8 cellular contexts compared by ENCODE assay signal in the genomic region with DNA sequence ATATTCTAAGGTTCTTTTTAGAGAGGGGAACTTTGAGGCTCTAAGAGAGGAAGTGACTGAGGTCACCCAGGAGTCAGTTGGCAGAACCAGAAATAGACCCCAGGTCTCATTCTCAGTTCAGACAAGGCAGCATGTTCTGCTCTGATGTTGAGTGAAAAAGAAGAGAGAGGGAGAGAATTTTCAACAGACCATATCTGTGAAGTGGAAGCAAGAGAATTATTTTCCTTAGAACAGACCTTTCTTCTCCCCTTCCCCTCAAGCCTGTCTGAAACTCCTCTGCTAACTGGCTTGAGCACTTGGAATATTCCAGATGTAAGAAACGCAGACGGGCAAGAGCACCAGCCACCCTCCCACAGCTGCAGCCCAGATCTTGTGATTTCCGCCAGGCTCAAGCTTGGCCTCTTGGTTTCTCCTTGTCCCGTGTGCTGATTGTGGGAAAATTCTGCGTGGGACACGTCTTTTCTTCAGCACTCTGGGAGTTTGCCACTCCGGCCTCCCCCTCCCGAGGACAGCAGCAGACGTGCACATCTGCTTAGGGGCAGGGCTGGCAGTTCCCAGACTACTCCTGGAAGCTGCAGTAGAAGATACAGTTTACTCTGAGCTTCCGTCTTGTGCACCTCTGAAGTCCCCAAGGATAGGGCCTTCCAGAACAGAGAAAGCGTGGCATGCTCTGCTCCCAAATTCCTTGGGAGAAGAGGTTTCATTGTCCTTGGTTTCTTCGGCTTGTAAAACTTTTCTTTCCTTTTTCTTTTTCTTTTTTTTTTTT. TPM values are rescaled to one million over a fixed set of nuclear protein-coding genes. Genes with fewer than 3 reads are reported as not detected.
DNase-seq lines count a peak whose midpoint lies in the region; ATAC-seq and TF ChIP-seq lines count a peak whose summit lies in the region.

No MANE protein-coding gene starts in this region.

- H3K27ac Mint-ChIP-seq in activated T-cell treated with anti-CD3 and anti-CD28 coated beads, Interleukin-2, amount 50 U/mL, for 24 hours = peak overlapping the region; percentile 93
- H3K27ac Mint-ChIP-seq in stimulated activated effector memory CD8-positive, alpha-beta T cell treated with anti-CD3 and anti-CD28 coated beads, Interleukin-12 subunit alpha, Interleukin-12 subunit beta, amount 100 ng/mL, for 72 hours = peak overlapping the region; percentile 51

- no peaks in the 10 kb centered on the region for H3K36me3 Mint-ChIP-seq in activated T-cell treated with anti-CD3 and anti-CD28 coated beads, Interleukin-2, amount 50 U/mL, for 24 hours (ENCODE audit: low read depth)
- H3K36me3 Mint-ChIP-seq in stimulated activated effector memory CD8-positive, alpha-beta T cell treated with anti-CD3 and anti-CD28 coated beads, Interleukin-12 subunit alpha, Interleukin-12 subunit beta, amount 100 ng/mL, for 72 hours = no peaks in the 10 kb centered on the region

- H2AFZ ChIP-seq in OCI-LY7 (ENCODE audit: low read length) = peak overlapping the region; percentile 74

- peaks cover 7% of the 10 kb centered on the region; the same call in 1 of the 2 replicates for H3K9me3 ChIP-seq in OCI-LY7 (ENCODE audit: low read length)

- H3K9me2 ChIP-seq in OCI-LY7 (ENCODE audit: insufficient read depth, low read length) = no peaks in the 10 kb centered on the region

- peak overlapping the region; percentile 55 for H3K4me3 ChIP-seq in OCI-LY7 (ENCODE audit: low read depth, low read length, poor library complexity, severe bottlenecking)

- CTCF ChIA-PET in OCI-LY7 (lab: Charles Lee; ENCODE audit: unreplicated experiment) = interaction anchor here (1.1 to 1.6 kb wide), 2 partner anchors 9 to 13 kb away, joined by 3 to 9 read pairs; no protein-coding TSS in a partner anchor

- H3K79me2 ChIP-seq in OCI-LY7 (ENCODE audit: insufficient read depth, low read depth, low read length) = no peaks in the 10 kb centered on the region

- TSS peak; percentile 96 for BruUV-seq in OCI-LY7 (replicated peaks; lab: Mats Ljungman, UMichigan)

- peak; percentile 89 for ATAC-seq in HG02884 (IDR thresholded peaks at IDR 0.05; ENCODE audit: unreplicated experiment)
- peak; percentile 65 for ATAC-seq in stimulated activated effector memory CD8-positive, alpha-beta T cell treated with anti-CD3 and anti-CD28 coated beads, Interleukin-12 subunit alpha, Interleukin-12 subunit beta, amount 100 ng/mL, for 72 hours

- H3K4me2 ChIP-seq in OCI-LY7 (ENCODE audit: low read length) = peak overlapping the region; percentile 88

- no peaks in the 10 kb centered on the region for H3K27me3 Mint-ChIP-seq in activated T-cell treated with anti-CD3 and anti-CD28 coated beads, Interleukin-2, amount 50 U/mL, for 24 hours

- no peaks in the 10 kb centered on the region for H4K20me1 ChIP-seq in OCI-LY7 (ENCODE audit: insufficient read depth, low read length)

- DNase-seq in activated T-cell treated with anti-CD3 and anti-CD28 coated beads, Interleukin-2, amount 50 U/mL, for 24 hours = no peak
- no peak for DNase-seq in activated T-cell treated with anti-CD3 and anti-CD28 coated beads, Interleukin-2, amount 50 U/mL, for 48 hours
- DNase-seq in OCI-LY7 (ENCODE audit: low spot score) = peak; percentile 83
- no peak for DNase-seq in stimulated activated effector memory CD8-positive, alpha-beta T cell treated with anti-CD3 and anti-CD28 coated beads, Interleukin-12 subunit alpha, Interleukin-12 subunit beta, amount 100 ng/mL, for 72 hours (ENCODE audit: low spot score in 2 of 2)
- DNase-seq in NCI-H2196 (lab: John Stamatoyannopoulos, UW; ENCODE audit: unreplicated experiment) = no peak
- no peak for DNase-seq in NCI-H510A (lab: John Stamatoyannopoulos, UW)
- DNase-seq in GF-D8 (lab: John Stamatoyannopoulos, UW) = no peak

- intact Hi-C loops in OCI-LY7 (cut with micrococcal nuclease; ENCODE audit: unreplicated experiment) = loop anchor here (1.0 to 2.0 kb wide), 2 partner anchors 25 to 28 kb away; no protein-coding TSS in a partner anchor

- peaks cover 42% of the 10 kb centered on the region for H3K4me1 ChIP-seq in OCI-LY7 (ENCODE audit: insufficient read depth, low read length, poor library complexity, severe bottlenecking)

- H3K4me1 Mint-ChIP-seq in activated T-cell treated with anti-CD3 and anti-CD28 coated beads, Interleukin-2, amount 50 U/mL, for 24 hours (ENCODE audit: low read depth) = peaks cover 74% of the 10 kb centered on the region
- peaks cover 42% of the 10 kb centered on the region for H3K4me1 Mint-ChIP-seq in stimulated activated effector memory CD8-positive, alpha-beta T cell treated with anti-CD3 and anti-CD28 coated beads, Interleukin-12 subunit alpha, Interleukin-12 subunit beta, amount 100 ng/mL, for 72 hours

- H3K27ac ChIP-seq in OCI-LY7 (ENCODE audit: low read depth, low read length, poor library complexity, severe bottlenecking) = peak overlapping the region; percentile 91

- peak overlapping the region; percentile 69 for H3K4me3 Mint-ChIP-seq in activated T-cell treated with anti-CD3 and anti-CD28 coated beads, Interleukin-2, amount 50 U/mL, for 24 hours
- peak overlapping the region; percentile 15 for H3K4me3 Mint-ChIP-seq in stimulated activated effector memory CD8-positive, alpha-beta T cell treated with anti-CD3 and anti-CD28 coated beads, Interleukin-12 subunit alpha, Interleukin-12 subunit beta, amount 100 ng/mL, for 72 hours

- H3K9me3 Mint-ChIP-seq in activated T-cell treated with anti-CD3 and anti-CD28 coated beads, Interleukin-2, amount 50 U/mL, for 24 hours = peaks cover 8% of the 10 kb centered on the region
- no peaks in the 10 kb centered on the region for H3K9me3 Mint-ChIP-seq in stimulated activated effector memory CD8-positive, alpha-beta T cell treated with anti-CD3 and anti-CD28 coated beads, Interleukin-12 subunit alpha, Interleukin-12 subunit beta, amount 100 ng/mL, for 72 hours

- no peaks in the 10 kb centered on the region; the same call in 1 of the 2 replicates for H3K36me3 ChIP-seq in OCI-LY7 (ENCODE audit: insufficient read depth, low read length)

- no peak for TF ChIP-seq CTCF in OCI-LY7 (conservative IDR thresholded peaks at IDR 0.05; ENCODE audit: low read length)

- POLR2A ChIA-PET in OCI-LY7 (lab: Charles Lee) = interaction anchor here (0.6 to 4.4 kb wide), 13 partner anchors 9 to 352 kb away, joined by 3 to 57 read pairs (median 7); no protein-coding TSS in a partner anchor

RNA-seq across cellular contexts. Expression of gene IKZF1, which starts 22.7 kb away (rescaled TPM):
- total RNA-seq in OCI-LY7 (2014; rRNA removed; shearing (Covaris generic)) = 90.0 and 108 TPM in 2 replicates
- 161 and 163 TPM in 2 replicates for total RNA-seq in OCI-LY7 (2022)
